Comparison of ENCODE assay signal across 8 cellular contexts in genomic region chr3:143971367-143972154, GRCh38. TPM values are rescaled to one million over a fixed set of nuclear protein-coding genes. Genes with fewer than 3 reads are reported as not detected.
DNase-seq lines count a peak whose midpoint lies in the region; ATAC-seq and TF ChIP-seq lines count a peak whose summit lies in the region.

TSS of gene DIPK2A (plus strand) at chr3:143971823. CDS start at chr3:143972333, 510 bp downstream.

- H4K20me1 ChIP-seq in MM.1S (ENCODE audit: insufficient read depth, low read length) = peaks cover 9% of the 10 kb centered on the region

- H3K4me3 Mint-ChIP-seq in nephron = peak within 1 kb of the TSS; percentile 91 to 98 (median 96)

- H3K27ac ChIP-seq in MM.1S (ENCODE audit: low read length) = peak within 1 kb of the TSS; percentile 94

- H3K79me2 ChIP-seq in MM.1S (ENCODE audit: low read length) = peaks cover 41% of the 10 kb centered on the region

- no peaks in the 10 kb centered on the region for H3K27me3 Mint-ChIP-seq in nephron (ENCODE audit: low read depth)

- no peaks in the 10 kb centered on the region for H3K27me3 ChIP-seq in MM.1S (replicated peaks; ENCODE audit: insufficient read depth, low read length)

- peak within 1 kb of the TSS; percentile 77 for H3K4me2 ChIP-seq in MM.1S (ENCODE audit: low read depth, low read length)

- H3K9ac ChIP-seq in MM.1S (ENCODE audit: low read length) = peak within 1 kb of the TSS; percentile 78

- in situ Hi-C loops in G401 (cut with HindIII; ENCODE audit: low sequenced_read_pairs) = no loop called here

- TF ChIP-seq CTCF in MM.1S (IDR thresholded peaks at IDR 0.05; ENCODE audit: low read length) (no peak), fibroblast of the aortic adventitia (IDR thresholded peaks at IDR 0.05; ENCODE audit: insufficient read depth, low read length) (peak; percentile 4), nephron (IDR thresholded peaks at IDR 0.05; ENCODE audit: unreplicated experiment in 3 of 3) (no peak)

- peak; percentile 79 for ATAC-seq in stimulated activated naive CD8-positive, alpha-beta T cell treated with anti-CD3 and anti-CD28 coated beads, Interleukin-15, Interleukin-2, amounts not matched to agents 100 U/mL and 50 U/mL, for 24 hours

- 0 out of 2 replicates have a peak, but pooled peaks cover 8% of the 10 kb centered on the region for H3K4me1 ChIP-seq in MM.1S (ENCODE audit: low read length)

- H3K36me3 Mint-ChIP-seq in nephron (ENCODE audit: low read depth) = no peaks in the 10 kb centered on the region

- H3K4me3 ChIP-seq in MM.1S (ENCODE audit: low read length) (peak within 1 kb of the TSS; percentile 97), fibroblast of the aortic adventitia (ENCODE audit: low read depth, low read length) (peak within 1 kb of the TSS; percentile 93)

- no peaks in the 10 kb centered on the region for H3K9me3 Mint-ChIP-seq in nephron

- H2AFZ ChIP-seq in MM.1S (ENCODE audit: low read length) = peak within 1 kb of the TSS; percentile 94

- no peaks in the 10 kb centered on the region for H3K9me2 ChIP-seq in MM.1S (replicated peaks; ENCODE audit: insufficient read depth, low read length)

- peak within 1 kb of the TSS; percentile 100 for H3K27ac Mint-ChIP-seq in nephron

- H3K36me3 ChIP-seq in MM.1S (replicated peaks; ENCODE audit: insufficient read depth, low read length) = no peaks in the 10 kb centered on the region

- H3F3A ChIP-seq in MM.1S (ENCODE audit: insufficient read depth, low read length) = peaks cover 37% of the 10 kb centered on the region

- DNase-seq in G401 (ENCODE audit: low spot score) (peak; percentile 94), HCEC 1CT (peak; percentile 96), MM.1S (peak; percentile 94), SHP77 treated with DMSO at 0.1 percent for 48 hours (lab: John Stamatoyannopoulos, UW) (peak; percentile 87), fibroblast of the aortic adventitia (ENCODE audit: low read depth) (peak; percentile 94)
- peak; percentile 97 for DNase-seq in activated effector memory CD4-positive, alpha-beta T cell treated with anti-CD3 and anti-CD28 coated beads, Interleukin-2, amount 50 U/mL, for 16 hours
- DNase-seq in stimulated activated naive CD8-positive, alpha-beta T cell treated with anti-CD3 and anti-CD28 coated beads, Interleukin-15, Interleukin-2, amounts not matched to agents 100 U/mL and 50 U/mL, for 24 hours = peak; percentile 96

- peaks cover 17% of the 10 kb centered on the region for H3K4me1 Mint-ChIP-seq in nephron

- H3K9me3 ChIP-seq in MM.1S (replicated peaks; ENCODE audit: insufficient read depth, low read length) = no peaks in the 10 kb centered on the region

RNA-seq across cellular contexts. Expression of gene DIPK2A, which starts in this region (rescaled TPM):
- total RNA-seq in G401 (2014; rRNA removed; shearing (Covaris generic)) = 0.10 TPM in 1 of 2 replicates, not detected in the other
- 51.0 and 162 TPM in 2 replicates for total RNA-seq in fibroblast of the aortic adventitia (ENCODE audit: low replicate concordance)

Comparison
In these comparisons a context has a peak if more than half of its experiments do, and no peak if none do; other contexts are left out.
1. Peak in every context shown above with its lines: DNase-seq, ATAC-seq, H3K4me3 ChIP-seq and H3K27ac ChIP-seq.
2. RNA of gene DIPK2A (total RNA-seq): 51.0 to 162 TPM in fibroblast of the aortic adventitia; 0.10 TPM in G401; every median in the first group is over 10 times any median in the second.
3. Peak in DNase-seq in G401; RNA of the gene not detected or under 1 TPM.